ENCODE assay signal across 28 cellular contexts in genomic region chr7:25529320-25529719, GRCh38.
"Had no signal": no experiment of that assay in that cellular context is flagged by ENCODE, and none has a peak within 500 bp of the region (broad histone marks: within the 10 kb centered on the region; RNA-seq: fewer than 3 reads in every experiment).

No MANE protein-coding gene starts in this region.

- DNase-seq: stimulated activated CD4-positive, alpha-beta T cell treated with anti-CD3 and anti-CD28 coated beads, Interleukin-2, amount 100 ng/mL, for 48 hours; stimulated activated CD4-positive, alpha-beta T cell treated with anti-CD3 and anti-CD28 coated beads, Interleukin-4, amount 100 ng/mL, for 1 hour; stimulated activated CD4-positive, alpha-beta T cell treated with anti-CD3 and anti-CD28 coated beads, Interleukin-4, amount 100 ng/mL, for 24 hours; stimulated activated CD4-positive, alpha-beta T cell treated with anti-CD3 and anti-CD28 coated beads, Interleukin-4, amount 100 ng/mL, for 4 hours; stimulated activated CD8-positive, alpha-beta memory T cell treated with anti-CD3 and anti-CD28 coated beads, Interleukin-4, amount 100 ng/mL, for 48 hours; stimulated activated naive B cell treated with anti-CD40 and anti-IgM and Interleukin-4, amounts not matched to agents 10 μg/mL and 1 μg/mL and 100 μg/mL, for 72 hours; stimulated activated naive CD4-positive, alpha-beta T cell; stimulated activated naive CD4-positive, alpha-beta T cell treated with Interleukin-2 at 50 U/mL for 16 hours; stimulated activated naive CD8-positive, alpha-beta T cell treated with anti-CD3 and anti-CD28 coated beads, Interleukin-15, amount 100 ng/mL, for 72 hours; stimulated activated naive CD8-positive, alpha-beta T cell treated with anti-CD3 and anti-CD28 coated beads, Interleukin-15, Interleukin-2, amounts not matched to agents 100 U/mL and 50 U/mL, for 24 hours; stomach; substantia nigra; testis; thyroid gland; tibial artery; transverse colon; trophoblast cell; upper lobe of right lung; uterus had no signal

- H3K4me1 Mint-ChIP-seq: stimulated activated effector memory CD8-positive, alpha-beta T cell treated with anti-CD3 and anti-CD28 coated beads, Interleukin-12 subunit alpha, Interleukin-12 subunit beta, amount 100 ng/mL, for 72 hours; stimulated activated memory B cell treated with anti-CD40 and anti-IgM and Interleukin-4, amounts not matched to agents 10 μg/mL and 1 μg/mL and 100 μg/mL, for 72 hours; stimulated activated naive B cell treated with anti-CD40 and anti-IgM and Interleukin-4, amounts not matched to agents 10 μg/mL and 1 μg/mL and 100 μg/mL, for 72 hours; stimulated activated naive CD8-positive, alpha-beta T cell treated with anti-CD3 and anti-CD28 coated beads, Interleukin-15, amount 100 ng/mL, for 72 hours had no signal

- H3K36me3 ChIP-seq: stomach, suprapubic skin, thoracic aorta, thyroid gland, tibial artery, tibial nerve, transverse colon, upper lobe of left lung, upper lobe of right lung, uterus, vagina had no signal

- H3K27me3 Mint-ChIP-seq: stimulated activated naive CD8-positive, alpha-beta T cell treated with anti-CD3 and anti-CD28 coated beads, Interleukin-15, amount 100 ng/mL, for 72 hours had no signal

- H3K4me3 ChIP-seq: stomach, suprapubic skin, testis, thoracic aorta, thyroid gland, tibial artery, tibial nerve, transverse colon, upper lobe of left lung, upper lobe of right lung, uterus, vagina had no signal

- ATAC-seq: stimulated activated effector memory CD8-positive, alpha-beta T cell treated with anti-CD3 and anti-CD28 coated beads, Interleukin-12 subunit alpha, Interleukin-12 subunit beta, amount 100 ng/mL, for 72 hours; stimulated activated memory B cell treated with anti-CD40 and anti-IgM and Interleukin-4, amounts not matched to agents 10 μg/mL and 1 μg/mL and 100 μg/mL, for 72 hours; stimulated activated naive B cell treated with anti-CD40 and anti-IgM and Interleukin-4, amounts not matched to agents 10 μg/mL and 1 μg/mL and 100 μg/mL, for 72 hours; stimulated activated naive CD8-positive, alpha-beta T cell treated with anti-CD3 and anti-CD28 coated beads, Interleukin-15, amount 100 ng/mL, for 72 hours; stimulated activated naive CD8-positive, alpha-beta T cell treated with anti-CD3 and anti-CD28 coated beads, Interleukin-15, Interleukin-2, amounts not matched to agents 100 U/mL and 50 U/mL, for 24 hours; upper lobe of right lung had no signal

- H3K36me3 Mint-ChIP-seq: stimulated activated effector memory CD8-positive, alpha-beta T cell treated with anti-CD3 and anti-CD28 coated beads, Interleukin-12 subunit alpha, Interleukin-12 subunit beta, amount 100 ng/mL, for 72 hours; stimulated activated memory B cell treated with anti-CD40 and anti-IgM and Interleukin-4, amounts not matched to agents 10 μg/mL and 1 μg/mL and 100 μg/mL, for 72 hours; stimulated activated naive B cell treated with anti-CD40 and anti-IgM and Interleukin-4, amounts not matched to agents 10 μg/mL and 1 μg/mL and 100 μg/mL, for 72 hours; type B pancreatic cell had no signal

- H3K27me3 ChIP-seq: suprapubic skin, testis, thyroid gland, tibial artery, tibial nerve, transverse colon, upper lobe of left lung, upper lobe of right lung, uterus, vagina had no signal

- H3K9me3 Mint-ChIP-seq: stimulated activated effector memory CD8-positive, alpha-beta T cell treated with anti-CD3 and anti-CD28 coated beads, Interleukin-12 subunit alpha, Interleukin-12 subunit beta, amount 100 ng/mL, for 72 hours; stimulated activated memory B cell treated with anti-CD40 and anti-IgM and Interleukin-4, amounts not matched to agents 10 μg/mL and 1 μg/mL and 100 μg/mL, for 72 hours; stimulated activated naive B cell treated with anti-CD40 and anti-IgM and Interleukin-4, amounts not matched to agents 10 μg/mL and 1 μg/mL and 100 μg/mL, for 72 hours; stimulated activated naive CD8-positive, alpha-beta T cell treated with anti-CD3 and anti-CD28 coated beads, Interleukin-15, amount 100 ng/mL, for 72 hours; stimulated activated naive CD8-positive, alpha-beta T cell treated with anti-CD3 and anti-CD28 coated beads, Interleukin-15, Interleukin-2, amounts not matched to agents 100 ng/mL and 50 ng/mL, for 24 hours; type B pancreatic cell had no signal

- H3K27ac Mint-ChIP-seq: stimulated activated effector memory CD8-positive, alpha-beta T cell treated with anti-CD3 and anti-CD28 coated beads, Interleukin-12 subunit alpha, Interleukin-12 subunit beta, amount 100 ng/mL, for 72 hours; stimulated activated memory B cell treated with anti-CD40 and anti-IgM and Interleukin-4, amounts not matched to agents 10 μg/mL and 1 μg/mL and 100 μg/mL, for 72 hours; stimulated activated naive B cell treated with anti-CD40 and anti-IgM and Interleukin-4, amounts not matched to agents 10 μg/mL and 1 μg/mL and 100 μg/mL, for 72 hours; stimulated activated naive CD8-positive, alpha-beta T cell treated with anti-CD3 and anti-CD28 coated beads, Interleukin-15, Interleukin-2, amounts not matched to agents 100 ng/mL and 50 ng/mL, for 24 hours; type B pancreatic cell had no signal

- H3K9me3 ChIP-seq: stomach, suprapubic skin, testis, thoracic aorta, thyroid gland, tibial artery, tibial nerve, transverse colon, upper lobe of left lung, upper lobe of right lung, uterus, vagina had no signal

- H3K4me1 ChIP-seq: stomach, suprapubic skin, testis, thyroid gland, tibial artery, tibial nerve, transverse colon, upper lobe of right lung, uterus, vagina had no signal

- H3K27ac ChIP-seq: stomach, suprapubic skin, testis, thoracic aorta, thyroid gland, tibial artery, tibial nerve, transverse colon, upper lobe of left lung, upper lobe of right lung, uterus, vagina had no signal

- H3K4me3 Mint-ChIP-seq: stimulated activated effector memory CD8-positive, alpha-beta T cell treated with anti-CD3 and anti-CD28 coated beads, Interleukin-12 subunit alpha, Interleukin-12 subunit beta, amount 100 ng/mL, for 72 hours; stimulated activated memory B cell treated with anti-CD40 and anti-IgM and Interleukin-4, amounts not matched to agents 10 μg/mL and 1 μg/mL and 100 μg/mL, for 72 hours; stimulated activated naive B cell treated with anti-CD40 and anti-IgM and Interleukin-4, amounts not matched to agents 10 μg/mL and 1 μg/mL and 100 μg/mL, for 72 hours; stimulated activated naive CD8-positive, alpha-beta T cell treated with anti-CD3 and anti-CD28 coated beads, Interleukin-15, amount 100 ng/mL, for 72 hours; stimulated activated naive CD8-positive, alpha-beta T cell treated with anti-CD3 and anti-CD28 coated beads, Interleukin-15, Interleukin-2, amounts not matched to agents 100 ng/mL and 50 ng/mL, for 24 hours; type B pancreatic cell had no signal
